Comparison of ENCODE assay signal across 29 cellular contexts in genomic region chr7:35825984-35826383, GRCh38.
"Had no signal": no experiment of that assay in that cellular context is flagged by ENCODE, and none has a peak within 500 bp of the region (broad histone marks: within the 10 kb centered on the region; RNA-seq: fewer than 3 reads in every experiment).

No MANE protein-coding gene starts in this region.

- H3K4me1 Mint-ChIP-seq: neural progenitor cell had no signal

- H3K4me3 ChIP-seq: hepatocyte, left lung, lung, neural progenitor cell, psoas muscle, right atrium auricular region, skin epidermis, tibial nerve, uterus had no signal

- H3K9ac ChIP-seq: neural progenitor cell, parathyroid adenoma had no signal

- H3K36me3 ChIP-seq: left lung, neural progenitor cell, neutrophil, right atrium auricular region, uterus had no signal

- H3K4me3 Mint-ChIP-seq: mesothelial cell of epicardium; naive B cell; natural killer cell; nephron progenitor cell; neural progenitor cell; stimulated activated memory B cell treated with anti-CD40 and anti-IgM and Interleukin-4, amounts not matched to agents 10 μg/mL and 1 μg/mL and 100 μg/mL, for 72 hours; stimulated activated naive CD8-positive, alpha-beta T cell treated with anti-CD3 and anti-CD28 coated beads, Interleukin-15, amount 100 ng/mL, for 72 hours; type B pancreatic cell had no signal

- H3K4me2 ChIP-seq: hepatocyte, neural progenitor cell had no signal

- FAIRE-seq: kidney had no signal

- H3K27me3 Mint-ChIP-seq: naive B cell; stimulated activated memory B cell treated with anti-CD40 and anti-IgM and Interleukin-4, amounts not matched to agents 10 μg/mL and 1 μg/mL and 100 μg/mL, for 72 hours; stimulated activated naive CD8-positive, alpha-beta T cell treated with anti-CD3 and anti-CD28 coated beads, Interleukin-15, amount 100 ng/mL, for 72 hours; type B pancreatic cell had no signal

- ATAC-seq: left colon; left lung; natural killer cell; psoas muscle; sciatic nerve; stimulated activated memory B cell treated with anti-CD40 and anti-IgM and Interleukin-4, amounts not matched to agents 10 μg/mL and 1 μg/mL and 100 μg/mL, for 72 hours; stimulated activated naive CD8-positive, alpha-beta T cell treated with anti-CD3 and anti-CD28 coated beads, Interleukin-15, amount 100 ng/mL, for 72 hours had no signal

- H3K27ac Mint-ChIP-seq: natural killer cell; nephron progenitor cell; neural progenitor cell; stimulated activated memory B cell treated with anti-CD40 and anti-IgM and Interleukin-4, amounts not matched to agents 10 μg/mL and 1 μg/mL and 100 μg/mL, for 72 hours; stimulated activated naive CD8-positive, alpha-beta T cell treated with anti-CD3 and anti-CD28 coated beads, Interleukin-15, amount 100 ng/mL, for 72 hours; type B pancreatic cell had no signal

- H2AFZ ChIP-seq: hepatocyte, neural progenitor cell, parathyroid adenoma had no signal

- DNase-seq: kidney; left colon; left lung; mesendoderm; naive B cell; natural killer cell; nephron progenitor cell; occipital lobe; psoas muscle; stimulated activated CD4-positive, alpha-beta T cell treated with anti-CD3 and anti-CD28 coated beads, Interleukin-1b, Interleukin-23, amount 100 ng/mL, for 48 hours; stimulated activated CD4-positive, alpha-beta T cell treated with anti-CD3 and anti-CD28 coated beads, Interleukin-2, amount 100 ng/mL, for 48 hours; stimulated activated CD4-positive, alpha-beta T cell treated with anti-CD3 and anti-CD28 coated beads, Interleukin-4, amount 100 ng/mL, for 4 hours; stimulated activated CD8-positive, alpha-beta memory T cell treated with anti-CD3 and anti-CD28 coated beads, Interleukin-4, amount 100 ng/mL, for 48 hours; stimulated activated naive CD4-positive, alpha-beta T cell treated with Interleukin-2 at 50 U/mL for 16 hours; stimulated activated naive CD8-positive, alpha-beta T cell treated with anti-CD3 and anti-CD28 coated beads, Interleukin-15, amount 100 ng/mL, for 72 hours; substantia nigra; uterus had no signal

- H3K27me3 ChIP-seq: hepatocyte, left lung, neural progenitor cell, neutrophil, right atrium auricular region, tibial nerve, uterus had no signal

- H3K9me3 Mint-ChIP-seq: natural killer cell; stimulated activated naive CD8-positive, alpha-beta T cell treated with anti-CD3 and anti-CD28 coated beads, Interleukin-15, amount 100 ng/mL, for 72 hours had no signal

- H3K27ac ChIP-seq: hepatocyte, left lung, neural progenitor cell, neutrophil, parathyroid adenoma, psoas muscle, right atrium auricular region, skin epidermis, tibial nerve, uterus had no signal

- H3K36me3 Mint-ChIP-seq: natural killer cell had no signal

- H3K9me3 ChIP-seq: neutrophil, uterus had no signal
